In genomic region chr1:63569917-63570316, GRCh38 we compare ENCODE assay signal across 32 cellular contexts.
"Had no signal": no experiment of that assay in that cellular context is flagged by ENCODE, and none has a peak within 500 bp of the region (broad histone marks: within the 10 kb centered on the region; RNA-seq: fewer than 3 reads in every experiment).

No MANE protein-coding gene starts in this region.

- H3K79me2 ChIP-seq: parathyroid adenoma had no signal

- H3K27ac ChIP-seq: left lung, lower lobe of right lung, neural progenitor cell, neutrophil, parathyroid adenoma, right atrium auricular region, right lobe of liver, testis, thyroid gland, transverse colon, upper lobe of left lung, vagina had no signal

- DNase-seq: hypothalamus; immature natural killer cell; kidney; left colon; left lung; lower lobe of right lung; mammary epithelial cell; mesenchymal stem cell; naive B cell; natural killer cell; nephron progenitor cell; occipital lobe; right lobe of liver; stimulated activated CD4-positive, alpha-beta T cell treated with anti-CD3 and anti-CD28 coated beads, Interleukin-1b, Interleukin-23, amount 100 ng/mL, for 48 hours; stimulated activated CD4-positive, alpha-beta T cell treated with anti-CD3 and anti-CD28 coated beads, Interleukin-2, amount 100 ng/mL, for 48 hours; stimulated activated CD4-positive, alpha-beta T cell treated with anti-CD3 and anti-CD28 coated beads, Interleukin-4, amount 100 ng/mL, for 4 hours; stimulated activated CD8-positive, alpha-beta memory T cell treated with anti-CD3 and anti-CD28 coated beads, Interleukin-4, amount 100 ng/mL, for 48 hours; stimulated activated naive CD4-positive, alpha-beta T cell treated with Interleukin-2 at 50 U/mL for 16 hours; stimulated activated naive CD8-positive, alpha-beta T cell treated with anti-CD3 and anti-CD28 coated beads, Interleukin-15, amount 100 ng/mL, for 72 hours; substantia nigra; testis; thyroid gland; transverse colon; upper lobe of left lung had no signal

- H3K27me3 ChIP-seq: left lung, neural progenitor cell, neutrophil, right atrium auricular region, right lobe of liver, testis, thyroid gland, transverse colon, upper lobe of left lung, vagina had no signal

- H3K36me3 ChIP-seq: left lung, neural progenitor cell, neutrophil, right lobe of liver, thyroid gland, transverse colon, upper lobe of left lung, vagina had no signal

- FAIRE-seq: islet of Langerhans had no signal

- H3K4me2 ChIP-seq: neural progenitor cell, smooth muscle cell had no signal

- H3K9ac ChIP-seq: neural progenitor cell, parathyroid adenoma had no signal

- H3K4me1 ChIP-seq: left lung, lower lobe of right lung, parathyroid adenoma, right atrium auricular region, right lobe of liver, testis, thyroid gland, transverse colon, upper lobe of left lung, vagina had no signal

- H3K9me3 ChIP-seq: left lung, lower lobe of right lung, neutrophil, right atrium auricular region, right lobe of liver, testis, thyroid gland, transverse colon, upper lobe of left lung, vagina had no signal

- H3K4me3 ChIP-seq: left lung, lower lobe of right lung, neural progenitor cell, right atrium auricular region, right lobe of liver, smooth muscle cell, testis, thyroid gland, transverse colon, upper lobe of left lung, vagina had no signal

- H2AFZ ChIP-seq: neural progenitor cell, parathyroid adenoma had no signal

- ATAC-seq: left colon; left lung; lower lobe of right lung; natural killer cell; right lobe of liver; stimulated activated memory B cell treated with anti-CD40 and anti-IgM and Interleukin-4, amounts not matched to agents 10 μg/mL and 1 μg/mL and 100 μg/mL, for 72 hours; stimulated activated naive CD8-positive, alpha-beta T cell treated with anti-CD3 and anti-CD28 coated beads, Interleukin-15, amount 100 ng/mL, for 72 hours had no signal
